ENCODE assay signal across 20 cellular contexts in the genomic region with DNA sequence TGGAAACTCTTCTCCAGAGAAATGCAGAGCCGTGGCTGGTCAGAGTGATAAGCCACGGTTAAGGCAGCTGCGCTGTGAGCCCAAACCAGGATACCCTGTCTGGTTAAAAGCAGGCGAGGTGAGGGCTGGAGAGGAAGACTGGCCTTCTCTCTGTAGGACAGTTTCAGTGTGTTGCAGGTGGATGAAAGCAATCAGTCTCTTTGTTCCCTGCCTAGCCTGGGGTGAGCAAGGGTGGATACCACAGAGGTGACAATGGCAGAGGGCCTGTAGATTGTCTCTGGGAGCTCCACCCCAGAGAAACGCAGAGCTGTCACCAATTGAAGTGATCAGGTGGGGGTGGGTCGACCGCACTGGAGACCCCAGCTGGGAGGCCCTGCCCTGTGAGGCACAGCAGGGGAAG.
"Had no signal": no experiment of that assay in that cellular context is flagged by ENCODE, and none has a peak within 500 bp of the region (broad histone marks: within the 10 kb centered on the region; RNA-seq: fewer than 3 reads in every experiment).

No MANE protein-coding gene starts in this region.

- H3K27ac ChIP-seq: PC-9, Peyer's patch, SJCRH30 had no signal

- H3K4me3 ChIP-seq: MG63, PC-9, Peyer's patch, SJCRH30 had no signal

- H3K9me3 ChIP-seq: MG63, SJCRH30 had no signal

- H3K4me2 ChIP-seq: PC-9 had no signal

- H2AFZ ChIP-seq: PC-9 had no signal

- DNase-seq: Karpas-422; KBM-7; MG63; NCI-H1092 treated with DMSO at 0.1 percent for 48 hours; NCI-H1436; NCI-H1694; NCI-H187 treated with DMSO at 0.1 percent for 48 hours; NCI-H2029 treated with DMSO at 0.1 percent for 48 hours; NCI-H2171 treated with DMSO at 0.1 percent for 48 hours; NCI-H2227 treated with DMSO at 0.1 percent for 48 hours; NCI-H446; NCI-H510A; NCI-H524 treated with DMSO at 0.1 percent for 48 hours; NCI-H69; NCI-H774; NK-92 treated with Interleukin-12 subunit alpha and Interleukin-12 subunit beta, amount 100 ng/mL, for 24 hours; PC-9; Peyer's patch; SHP77 treated with DMSO at 0.1 percent for 48 hours; SJCRH30 had no signal

- H3K27me3 ChIP-seq: MG63, Peyer's patch, SJCRH30 had no signal

- H3K36me3 ChIP-seq: MG63, Peyer's patch, SJCRH30 had no signal

- H3K4me1 ChIP-seq: Peyer's patch had no signal
